In the genomic region with DNA sequence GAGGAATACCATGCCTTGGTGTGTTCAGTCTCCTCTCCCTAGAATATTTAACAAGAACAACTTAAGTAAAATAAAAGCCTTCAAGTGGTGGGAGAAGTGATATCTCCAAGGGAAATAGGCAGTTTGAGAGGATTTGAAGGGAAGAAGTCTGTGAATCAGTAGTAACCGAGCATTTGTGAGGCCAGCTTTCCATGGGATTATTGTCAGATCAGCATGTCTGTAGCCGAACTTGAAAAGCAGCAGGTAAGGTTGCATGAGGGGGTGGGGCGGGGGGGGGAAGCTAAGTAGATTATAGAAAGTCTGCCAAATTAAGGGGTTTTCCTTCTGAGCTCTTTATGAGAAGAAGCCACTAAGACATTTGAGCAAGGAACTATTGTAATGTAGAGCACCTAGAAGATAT, we compare ENCODE assay signal across 28 cellular contexts.
"Had no signal": no experiment of that assay in that cellular context is flagged by ENCODE, and none has a peak within 500 bp of the region (broad histone marks: within the 10 kb centered on the region; RNA-seq: fewer than 3 reads in every experiment).

No MANE protein-coding gene starts in this region.

- H3K27me3 ChIP-seq: ascending aorta, body of pancreas, MG63 had no signal

- H3K27ac Mint-ChIP-seq: activated CD8-positive, alpha-beta T cell treated with anti-CD3 and anti-CD28 coated beads, Interleukin-2, amount 10 ng/mL, durations not matched to agents 7 days and 5 days; activated naive CD4-positive, alpha-beta T cell treated with anti-CD3 and anti-CD28 coated beads, Interleukin-2, amount 50 U/mL, for 72 hours; activated naive CD8-positive, alpha-beta T cell treated with anti-CD3 and anti-CD28 coated beads, Interleukin-2, amount 50 U/mL, for 24 hours; activated T-helper 1 cell treated with anti-CD3 and anti-CD28 coated beads, Interleukin-12 subunit alpha, Interleukin-12 subunit beta, Interleukin-2, Interleukin-4 antibody, amounts not matched to agents 30 ng/mL and 10 ng/mL and 1 ng/mL, durations not matched to agents 14 hours and 24 hours and 36 hours had no signal

- H3K36me3 Mint-ChIP-seq: activated naive CD4-positive, alpha-beta T cell treated with anti-CD3 and anti-CD28 coated beads, Interleukin-2, amount 50 U/mL, for 72 hours had no signal

- H3K9ac ChIP-seq: KMS-11, SK-N-SH had no signal

- H3K4me1 ChIP-seq: ascending aorta, body of pancreas had no signal

- H3K4me3 ChIP-seq: ascending aorta, body of pancreas, MG63 had no signal

- H3K4me2 ChIP-seq: KMS-11, SK-N-SH had no signal

- H3K4me3 Mint-ChIP-seq: activated CD8-positive, alpha-beta T cell treated with anti-CD3 and anti-CD28 coated beads, Interleukin-2, amount 10 ng/mL, durations not matched to agents 7 days and 5 days; activated naive CD8-positive, alpha-beta T cell treated with anti-CD3 and anti-CD28 coated beads, Interleukin-2, amount 50 U/mL, for 24 hours; activated T-helper 1 cell treated with anti-CD3 and anti-CD28 coated beads, Interleukin-12 subunit alpha, Interleukin-12 subunit beta, Interleukin-2, Interleukin-4 antibody, amounts not matched to agents 30 ng/mL and 10 ng/mL and 1 ng/mL, durations not matched to agents 14 hours and 24 hours and 36 hours had no signal

- H3K36me3 ChIP-seq: ascending aorta, MG63 had no signal

- ATAC-seq: activated CD8-positive, alpha-beta T cell treated with anti-CD3 and anti-CD28 coated beads, Interleukin-2, amount 10 ng/mL, durations not matched to agents 7 days and 5 days; activated naive CD4-positive, alpha-beta T cell treated with anti-CD3 and anti-CD28 coated beads, Interleukin-2, amount 50 U/mL, for 72 hours; activated naive CD8-positive, alpha-beta T cell treated with anti-CD3 and anti-CD28 coated beads, Interleukin-2, amount 50 U/mL, for 24 hours; body of pancreas; Right ventricle myocardium inferior had no signal

- H3K27ac ChIP-seq: ascending aorta, body of pancreas, KMS-11 had no signal

- H3K27me3 Mint-ChIP-seq: activated naive CD8-positive, alpha-beta T cell treated with anti-CD3 and anti-CD28 coated beads, Interleukin-2, amount 50 U/mL, for 24 hours had no signal

- H3K9me3 ChIP-seq: ascending aorta, body of pancreas, MG63, SK-N-SH had no signal

- H3K4me1 Mint-ChIP-seq: activated naive CD8-positive, alpha-beta T cell treated with anti-CD3 and anti-CD28 coated beads, Interleukin-2, amount 50 U/mL, for 24 hours had no signal

- DNase-seq: activated CD4-positive, alpha-beta T cell treated with anti-CD3 and anti-CD28 coated beads for 48 hours; activated CD4-positive, alpha-beta T cell treated with anti-CD3 and anti-CD28 coated beads, Interleukin-2, amount 50 U/mL, for 4 hours; activated CD4-positive, CD25-positive, alpha-beta regulatory T cell treated with anti-CD3 and anti-CD28 coated beads, Interleukin-2, amount 50 U/mL, for 72 hours; activated CD8-positive, alpha-beta memory T cell treated with anti-CD3 and anti-CD28 coated beads, Interleukin-2, amount 50 U/mL, for 48 hours; activated CD8-positive, alpha-beta T cell treated with anti-CD3 and anti-CD28 coated beads, Interleukin-2, amount 10 ng/mL, durations not matched to agents 7 days and 5 days; activated effector memory CD4-positive, alpha-beta T cell treated with Interleukin-2 at 50 U/mL for 16 hours; activated naive CD4-positive, alpha-beta T cell; activated naive CD8-positive, alpha-beta T cell treated with anti-CD3 and anti-CD28 coated beads, Interleukin-2, amount 50 U/mL, for 24 hours; activated T-cell treated with anti-CD3 and anti-CD28 coated beads, Interleukin-2, amount 50 U/mL, for 1 hour; amniotic stem cell; body of pancreas; central memory CD4-positive, alpha-beta T cell; MG63; MV-4-11; NCI-H1092 treated with DMSO at 0.1 percent for 48 hours; NCI-H1417 treated with DMSO at 0.1 percent for 48 hours; NCI-H1694; NCI-H2029; NCI-H2107; NCI-H2171 treated with DMSO at 0.1 percent for 48 hours; NCI-H226; SK-N-SH; T-helper 1 cell had no signal

- H3K9me3 Mint-ChIP-seq: activated naive CD8-positive, alpha-beta T cell treated with anti-CD3 and anti-CD28 coated beads, Interleukin-2, amount 50 U/mL, for 24 hours; activated T-helper 1 cell treated with anti-CD3 and anti-CD28 coated beads, Interleukin-12 subunit alpha, Interleukin-12 subunit beta, Interleukin-2, Interleukin-4 antibody, amounts not matched to agents 30 ng/mL and 10 ng/mL and 1 ng/mL, durations not matched to agents 14 hours and 24 hours and 36 hours had no signal
